In the genomic region with DNA sequence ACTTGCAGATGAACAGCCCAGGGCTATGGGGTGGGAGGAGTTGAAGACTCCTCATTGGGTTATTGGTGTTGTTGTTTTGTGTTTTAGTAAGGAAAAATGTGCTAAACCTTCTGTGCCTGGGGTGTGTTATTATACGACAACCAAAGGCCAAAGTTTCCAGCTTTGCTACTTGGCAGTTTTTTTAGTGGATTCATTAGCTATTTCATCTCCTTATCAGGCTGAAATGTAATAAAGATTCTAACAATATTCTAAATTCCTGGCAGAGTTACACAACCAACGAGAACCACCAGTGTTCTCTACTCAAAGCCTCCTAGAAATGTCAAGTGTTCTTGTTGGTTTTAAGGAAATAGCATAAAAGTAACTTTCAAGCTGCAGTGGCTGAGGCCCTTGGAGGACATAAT, we compare ENCODE assay signal across 14 cellular contexts.
"Had no signal": no experiment of that assay in that cellular context is flagged by ENCODE, and none has a peak within 500 bp of the region (broad histone marks: within the 10 kb centered on the region; RNA-seq: fewer than 3 reads in every experiment).

No MANE protein-coding gene starts in this region.

- H3K9me3 ChIP-seq: thoracic aorta had no signal

- H3K4me3 ChIP-seq: SK-N-MC, thoracic aorta had no signal

- H3K27ac ChIP-seq: brain microvascular endothelial cell, SK-N-MC, thoracic aorta had no signal

- H3K36me3 ChIP-seq: brain microvascular endothelial cell, thoracic aorta had no signal

- DNase-seq: activated CD4-positive, alpha-beta T cell treated with anti-CD3 and anti-CD28 coated beads for 48 hours; activated CD8-positive, alpha-beta memory T cell treated with anti-CD3 and anti-CD28 coated beads, Interleukin-2, amount 50 U/mL, for 48 hours; activated CD8-positive, alpha-beta T cell treated with anti-CD3 and anti-CD28 coated beads, Interleukin-2, amount 10 ng/mL, durations not matched to agents 7 days and 5 days; activated naive CD4-positive, alpha-beta T cell treated with anti-CD3 and anti-CD28 coated beads, Interleukin-2, amount 10 ng/mL, durations not matched to agents 7 days and 5 days; amniotic stem cell; brain microvascular endothelial cell; dermis blood vessel endothelial cell; glutamatergic neuron; nephron progenitor cell; stimulated activated CD4-positive, alpha-beta T cell treated with anti-CD3 and anti-CD28 coated beads, Interleukin-4, amount 100 ng/mL, for 1 hour; stimulated activated naive CD8-positive, alpha-beta T cell treated with anti-CD3 and anti-CD28 coated beads, Interleukin-15, amount 100 ng/mL, for 72 hours; T-cell had no signal

- H3K27me3 ChIP-seq: brain microvascular endothelial cell had no signal
